Comparison of ENCODE assay signal across 32 cellular contexts in the genomic region with DNA sequence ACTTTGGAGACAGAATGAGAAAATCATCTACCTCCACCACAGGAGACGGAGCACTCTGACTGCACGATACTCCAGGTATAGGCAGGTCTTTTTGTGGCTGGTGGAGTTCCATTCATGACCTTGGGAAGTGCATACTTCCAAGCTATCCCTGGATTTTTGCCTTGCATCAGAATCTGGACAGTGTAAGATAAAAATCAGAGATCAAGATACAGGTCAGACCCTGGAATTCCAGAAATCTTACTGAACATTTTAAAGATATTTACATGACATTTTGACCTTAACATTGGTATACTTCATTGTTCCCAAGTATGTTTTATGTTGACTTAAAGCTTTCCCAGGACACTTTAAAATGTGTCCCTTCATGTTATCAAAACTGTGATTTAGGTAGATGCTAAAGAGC.
"Had no signal": no experiment of that assay in that cellular context is flagged by ENCODE, and none has a peak within 500 bp of the region (broad histone marks: within the 10 kb centered on the region; RNA-seq: fewer than 3 reads in every experiment).

No MANE protein-coding gene starts in this region.

- H3K36me3 ChIP-seq: breast epithelium, left lung, ovary, right lobe of liver, thyroid gland, upper lobe of right lung had no signal

- H3K36me3 Mint-ChIP-seq: activated CD8-positive, alpha-beta memory T cell treated with anti-CD3 and anti-CD28 coated beads, Interleukin-2, amount 10 ng/mL, durations not matched to agents 7 days and 5 days; activated naive CD4-positive, alpha-beta T cell treated with anti-CD3 and anti-CD28 coated beads, Interleukin-2, amount 50 U/mL, for 24 hours; naive thymus-derived CD4-positive, alpha-beta T cell; stimulated activated effector memory CD8-positive, alpha-beta T cell treated with anti-CD3 and anti-CD28 coated beads, Interleukin-12 subunit alpha, Interleukin-12 subunit beta, amount 100 ng/mL, for 72 hours had no signal

- H3K4me1 Mint-ChIP-seq: activated CD4-positive, alpha-beta T cell treated with anti-CD3 and anti-CD28 coated beads, Interleukin-2, amount 10 ng/mL, durations not matched to agents 7 days and 5 days; activated CD8-positive, alpha-beta memory T cell treated with anti-CD3 and anti-CD28 coated beads, Interleukin-2, amount 10 ng/mL, durations not matched to agents 7 days and 5 days; activated naive CD4-positive, alpha-beta T cell treated with anti-CD3 and anti-CD28 coated beads, Interleukin-2, amount 50 U/mL, for 24 hours; naive thymus-derived CD4-positive, alpha-beta T cell; stimulated activated effector memory CD8-positive, alpha-beta T cell treated with anti-CD3 and anti-CD28 coated beads, Interleukin-12 subunit alpha, Interleukin-12 subunit beta, amount 100 ng/mL, for 72 hours had no signal

- H3K4me1 ChIP-seq: breast epithelium, left lung, right lobe of liver, upper lobe of right lung had no signal

- H3K4me3 ChIP-seq: breast epithelium, left lung, lung, ovary, right lobe of liver, skin epidermis, thyroid gland, upper lobe of right lung had no signal

- H3K27me3 ChIP-seq: breast epithelium, left lung, ovary, right lobe of liver, thyroid gland, upper lobe of right lung had no signal

- H3K27ac Mint-ChIP-seq: activated CD4-positive, alpha-beta T cell treated with anti-CD3 and anti-CD28 coated beads, Interleukin-2, amount 10 ng/mL, durations not matched to agents 7 days and 5 days; activated CD8-positive, alpha-beta memory T cell treated with anti-CD3 and anti-CD28 coated beads, Interleukin-2, amount 10 ng/mL, durations not matched to agents 7 days and 5 days; activated CD8-positive, alpha-beta T cell treated with anti-CD3 and anti-CD28 coated beads, Interleukin-2, amount 10 ng/mL, durations not matched to agents 7 days and 5 days; activated naive CD4-positive, alpha-beta T cell treated with anti-CD3 and anti-CD28 coated beads, Interleukin-2, amount 50 U/mL, for 24 hours; activated naive CD8-positive, alpha-beta T cell treated with anti-CD3 and anti-CD28 coated beads, Interleukin-2, amount 50 U/mL, for 24 hours; activated T-helper 2 cell treated with anti-CD3 and anti-CD28 coated beads, Interferon-gamma antibody, Interleukin-2, Interleukin-4, amounts not matched to agents 10 μg/mL and 5 μg/mL and 100 μg/mL, durations not matched to agents 14 hours and 24 hours and 36 hours; dendritic cell treated with granulocyte-macrophage colony-stimulating factor and Interleukin-4, amounts not matched to agents 40 ng/mL and 50 ng/mL, for 4 days; naive thymus-derived CD4-positive, alpha-beta T cell; progenitor cell of endocrine pancreas; stimulated activated effector memory CD8-positive, alpha-beta T cell treated with anti-CD3 and anti-CD28 coated beads, Interleukin-12 subunit alpha, Interleukin-12 subunit beta, amount 100 ng/mL, for 72 hours; stimulated activated naive CD8-positive, alpha-beta T cell treated with anti-CD3 and anti-CD28 coated beads, Interleukin-15, Interleukin-2, amounts not matched to agents 100 ng/mL and 50 ng/mL, for 24 hours; T-helper 17 cell had no signal

- DNase-seq: activated CD4-positive, alpha-beta T cell treated with anti-CD3 and anti-CD28 coated beads, Interleukin-2, amount 10 ng/mL, durations not matched to agents 7 days and 5 days; activated CD4-positive, CD25-positive, alpha-beta regulatory T cell treated with anti-CD3 and anti-CD28 coated beads, Interleukin-2, amount 50 U/mL, for 72 hours; activated CD8-positive, alpha-beta memory T cell treated with anti-CD3 and anti-CD28 coated beads, Interleukin-2, amount 10 ng/mL, durations not matched to agents 7 days and 5 days; activated CD8-positive, alpha-beta T cell treated with anti-CD3 and anti-CD28 coated beads, Interleukin-2, amount 10 ng/mL, durations not matched to agents 7 days and 5 days; activated naive CD8-positive, alpha-beta T cell treated with anti-CD3 and anti-CD28 coated beads, Interleukin-2, amount 50 U/mL, for 24 hours; activated T-cell treated with anti-CD3 and anti-CD28 coated beads, Interleukin-2, amount 50 U/mL, for 48 hours; amygdala; central memory CD4-positive, alpha-beta T cell; effector CD4-positive, alpha-beta T cell; glutamatergic neuron; left lung; mesendoderm; naive thymus-derived CD4-positive, alpha-beta T cell; ovary; right lobe of liver; stimulated activated CD4-positive, alpha-beta T cell treated with anti-CD3 and anti-CD28 coated beads, Interleukin-4, amount 100 ng/mL, for 24 hours; T-helper 17 cell; T1000; thyroid gland; upper lobe of right lung had no signal

- FAIRE-seq: endometrium, frontal cortex, islet of Langerhans had no signal

- H3K4me3 Mint-ChIP-seq: activated CD4-positive, alpha-beta T cell treated with anti-CD3 and anti-CD28 coated beads, Interleukin-2, amount 10 ng/mL, durations not matched to agents 7 days and 5 days; activated CD8-positive, alpha-beta memory T cell treated with anti-CD3 and anti-CD28 coated beads, Interleukin-2, amount 10 ng/mL, durations not matched to agents 7 days and 5 days; activated CD8-positive, alpha-beta T cell treated with anti-CD3 and anti-CD28 coated beads, Interleukin-2, amount 10 ng/mL, durations not matched to agents 7 days and 5 days; activated naive CD4-positive, alpha-beta T cell treated with anti-CD3 and anti-CD28 coated beads, Interleukin-2, amount 50 U/mL, for 24 hours; activated naive CD8-positive, alpha-beta T cell treated with anti-CD3 and anti-CD28 coated beads, Interleukin-2, amount 50 U/mL, for 24 hours; dendritic cell treated with granulocyte-macrophage colony-stimulating factor and Interleukin-4, amounts not matched to agents 40 ng/mL and 50 ng/mL, for 4 days; naive thymus-derived CD4-positive, alpha-beta T cell; stimulated activated effector memory CD8-positive, alpha-beta T cell treated with anti-CD3 and anti-CD28 coated beads, Interleukin-12 subunit alpha, Interleukin-12 subunit beta, amount 100 ng/mL, for 72 hours; stimulated activated naive CD8-positive, alpha-beta T cell treated with anti-CD3 and anti-CD28 coated beads, Interleukin-15, Interleukin-2, amounts not matched to agents 100 ng/mL and 50 ng/mL, for 24 hours; T-helper 17 cell had no signal

- H3K9me3 Mint-ChIP-seq: activated CD4-positive, alpha-beta T cell treated with anti-CD3 and anti-CD28 coated beads, Interleukin-2, amount 10 ng/mL, durations not matched to agents 7 days and 5 days; activated naive CD4-positive, alpha-beta T cell treated with anti-CD3 and anti-CD28 coated beads, Interleukin-2, amount 50 U/mL, for 24 hours; activated naive CD8-positive, alpha-beta T cell treated with anti-CD3 and anti-CD28 coated beads, Interleukin-2, amount 50 U/mL, for 24 hours; activated T-helper 2 cell treated with anti-CD3 and anti-CD28 coated beads, Interferon-gamma antibody, Interleukin-2, Interleukin-4, amounts not matched to agents 10 μg/mL and 5 μg/mL and 100 μg/mL, durations not matched to agents 14 hours and 24 hours and 36 hours; dendritic cell treated with granulocyte-macrophage colony-stimulating factor and Interleukin-4, amounts not matched to agents 40 ng/mL and 50 ng/mL, for 4 days; naive thymus-derived CD4-positive, alpha-beta T cell; stimulated activated effector memory CD8-positive, alpha-beta T cell treated with anti-CD3 and anti-CD28 coated beads, Interleukin-12 subunit alpha, Interleukin-12 subunit beta, amount 100 ng/mL, for 72 hours; stimulated activated naive CD8-positive, alpha-beta T cell treated with anti-CD3 and anti-CD28 coated beads, Interleukin-15, Interleukin-2, amounts not matched to agents 100 ng/mL and 50 ng/mL, for 24 hours had no signal

- H3K27ac ChIP-seq: breast epithelium, left lung, ovary, right lobe of liver, skin epidermis, thyroid gland, upper lobe of right lung had no signal

- H3K27me3 Mint-ChIP-seq: activated CD4-positive, alpha-beta T cell treated with anti-CD3 and anti-CD28 coated beads, Interleukin-2, amount 10 ng/mL, durations not matched to agents 7 days and 5 days; activated naive CD4-positive, alpha-beta T cell treated with anti-CD3 and anti-CD28 coated beads, Interleukin-2, amount 50 U/mL, for 24 hours; dendritic cell treated with granulocyte-macrophage colony-stimulating factor and Interleukin-4, amounts not matched to agents 40 ng/mL and 50 ng/mL, for 4 days had no signal

- ATAC-seq: activated CD8-positive, alpha-beta memory T cell treated with anti-CD3 and anti-CD28 coated beads, Interleukin-2, amount 10 ng/mL, durations not matched to agents 7 days and 5 days; activated CD8-positive, alpha-beta T cell treated with anti-CD3 and anti-CD28 coated beads, Interleukin-2, amount 10 ng/mL, durations not matched to agents 7 days and 5 days; activated naive CD8-positive, alpha-beta T cell treated with anti-CD3 and anti-CD28 coated beads, Interleukin-2, amount 50 U/mL, for 24 hours; left lung; naive thymus-derived CD4-positive, alpha-beta T cell; right lobe of liver; stimulated activated effector memory CD8-positive, alpha-beta T cell treated with anti-CD3 and anti-CD28 coated beads, Interleukin-12 subunit alpha, Interleukin-12 subunit beta, amount 100 ng/mL, for 72 hours; T-helper 17 cell; upper lobe of right lung had no signal

- H3K9me3 ChIP-seq: breast epithelium, left lung, ovary, right lobe of liver, thyroid gland, upper lobe of right lung had no signal
